In genomic region chr12:27506645-27507189, GRCh38 we compare ENCODE assay signal across 1 cellular context.
TF ChIP-seq lines count a peak whose summit lies in the region.

No MANE protein-coding gene starts in this region.

TF ChIP-seq in H1, 55 proteins besides CTCF, POLR2A, EP300 and RAD21 (continued from another document):
- TF ChIP-seq, protein P1, sequence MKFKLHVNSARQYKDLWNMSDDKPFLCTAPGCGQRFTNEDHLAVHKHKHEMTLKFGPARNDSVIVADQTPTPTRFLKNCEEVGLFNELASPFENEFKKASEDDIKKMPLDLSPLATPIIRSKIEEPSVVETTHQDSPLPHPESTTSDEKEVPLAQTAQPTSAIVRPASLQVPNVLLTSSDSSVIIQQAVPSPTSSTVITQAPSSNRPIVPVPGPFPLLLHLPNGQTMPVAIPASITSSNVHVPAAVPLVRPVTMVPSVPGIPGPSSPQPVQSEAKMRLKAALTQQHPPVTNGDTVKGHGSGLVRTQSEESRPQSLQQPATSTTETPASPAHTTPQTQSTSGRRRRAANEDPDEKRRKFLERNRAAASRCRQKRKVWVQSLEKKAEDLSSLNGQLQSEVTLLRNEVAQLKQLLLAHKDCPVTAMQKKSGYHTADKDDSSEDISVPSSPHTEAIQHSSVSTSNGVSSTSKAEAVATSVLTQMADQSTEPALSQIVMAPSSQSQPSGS (IDR thresholded peaks at IDR 0.05; ENCODE audit: low read length): no peak
- TF ChIP-seq SRF (IDR thresholded peaks at IDR 0.05; ENCODE audit: low read depth, low read length): no peak
- TF ChIP-seq EZH2 (IDR thresholded peaks at IDR 0.05; ENCODE audit: low read depth, low read length, severe bottlenecking): no peak
- no peak for TF ChIP-seq KDM5A (IDR thresholded peaks at IDR 0.05; ENCODE audit: low read length)
- no peak for TF ChIP-seq SP2 (IDR thresholded peaks at IDR 0.05; ENCODE audit: low read length)
- no peak for TF ChIP-seq HDAC6 (IDR thresholded peaks at IDR 0.05; ENCODE audit: low read depth, low read length)
- no peak for TF ChIP-seq TCF12 (IDR thresholded peaks at IDR 0.05; ENCODE audit: low read depth, low read length)
- TF ChIP-seq TEAD4 (IDR thresholded peaks at IDR 0.05; ENCODE audit: low read depth, low read length): no peak
- TF ChIP-seq BACH1 (IDR thresholded peaks at IDR 0.05; ENCODE audit: low read length): no peak
TF ChIP-seq in H1: peak in this region for 0.
